In genomic region chr21:44155231-44155993, GRCh38 we compare ENCODE assay signal across 8 cellular contexts. TPM values are rescaled to one million over a fixed set of nuclear protein-coding genes. Genes with fewer than 3 reads are reported as not detected.
DNase-seq lines count a peak whose midpoint lies in the region; ATAC-seq and FAIRE-seq lines count a peak whose summit lies in the region.
"Not testable (repeated sequence)": the region's sequence is repeated elsewhere in the genome, so short reads cannot be mapped to it uniquely, and the experiment has no call there.

No MANE protein-coding gene starts in this region.

- not testable (repeated sequence) for H3K27ac Mint-ChIP-seq in activated CD8-positive, alpha-beta memory T cell treated with anti-CD3 and anti-CD28 coated beads, Interleukin-2, amount 10 ng/mL, durations not matched to agents 7 days and 5 days; central memory CD8-positive, alpha-beta T cell (ENCODE audit: low read depth); stimulated activated naive B cell treated with anti-CD40 and anti-IgM and Interleukin-4, amounts not matched to agents 10 μg/mL and 1 μg/mL and 100 μg/mL, for 72 hours

- H3K4me1 Mint-ChIP-seq in activated CD8-positive, alpha-beta memory T cell treated with anti-CD3 and anti-CD28 coated beads, Interleukin-2, amount 10 ng/mL, durations not matched to agents 7 days and 5 days; central memory CD8-positive, alpha-beta T cell; stimulated activated naive B cell treated with anti-CD40 and anti-IgM and Interleukin-4, amounts not matched to agents 10 μg/mL and 1 μg/mL and 100 μg/mL, for 72 hours: not testable (repeated sequence)

- not testable (repeated sequence) for H3K4me3 Mint-ChIP-seq in activated CD8-positive, alpha-beta memory T cell treated with anti-CD3 and anti-CD28 coated beads, Interleukin-2, amount 10 ng/mL, durations not matched to agents 7 days and 5 days; central memory CD8-positive, alpha-beta T cell; stimulated activated naive B cell treated with anti-CD40 and anti-IgM and Interleukin-4, amounts not matched to agents 10 μg/mL and 1 μg/mL and 100 μg/mL, for 72 hours

- not testable (repeated sequence) for DNase-seq in GM18507 (ENCODE audit: extremely low spot score, insufficient read length, low read depth); activated CD8-positive, alpha-beta memory T cell treated with anti-CD3 and anti-CD28 coated beads, Interleukin-2, amount 10 ng/mL, durations not matched to agents 7 days and 5 days; central memory CD8-positive, alpha-beta T cell (ENCODE audit: low spot score in 2 of 2); stimulated activated naive B cell treated with anti-CD40 and anti-IgM and Interleukin-4, amounts not matched to agents 10 μg/mL and 1 μg/mL and 100 μg/mL, for 72 hours
- DNase-seq in NAMALWA (ENCODE audit: low spot score) = peak; percentile 15

- ATAC-seq in GM19467 (IDR thresholded peaks at IDR 0.05; ENCODE audit: unreplicated experiment) = peak; percentile 39
- ATAC-seq in HG02623 (IDR thresholded peaks at IDR 0.05; ENCODE audit: unreplicated experiment) = peak; percentile 32
- peak; percentile 40 for ATAC-seq in HG03066 (IDR thresholded peaks at IDR 0.05; ENCODE audit: low read depth, unreplicated experiment)
- peak; percentile 65 for ATAC-seq in activated CD8-positive, alpha-beta memory T cell treated with anti-CD3 and anti-CD28 coated beads, Interleukin-2, amount 10 ng/mL, durations not matched to agents 7 days and 5 days
- ATAC-seq in central memory CD8-positive, alpha-beta T cell (replicated peaks; ENCODE audit: extremely low read depth, poor library complexity, severe bottlenecking) = peak; percentile 29
- ATAC-seq in stimulated activated naive B cell treated with anti-CD40 and anti-IgM and Interleukin-4, amounts not matched to agents 10 μg/mL and 1 μg/mL and 100 μg/mL, for 72 hours (replicated peaks) = peak; percentile 48 to 65

- CTCF ChIA-PET in activated CD8-positive, alpha-beta memory T cell treated with anti-CD3 and anti-CD28 coated beads, Interleukin-2, amount 10 ng/mL, durations not matched to agents 7 days and 5 days (lab: Charles Lee) = not testable (repeated sequence)

- H3K9me3 Mint-ChIP-seq in activated CD8-positive, alpha-beta memory T cell treated with anti-CD3 and anti-CD28 coated beads, Interleukin-2, amount 10 ng/mL, durations not matched to agents 7 days and 5 days (ENCODE audit: low read depth); central memory CD8-positive, alpha-beta T cell; stimulated activated naive B cell treated with anti-CD40 and anti-IgM and Interleukin-4, amounts not matched to agents 10 μg/mL and 1 μg/mL and 100 μg/mL, for 72 hours: not testable (repeated sequence)

- not testable (repeated sequence) for H3K36me3 Mint-ChIP-seq in activated CD8-positive, alpha-beta memory T cell treated with anti-CD3 and anti-CD28 coated beads, Interleukin-2, amount 10 ng/mL, durations not matched to agents 7 days and 5 days; central memory CD8-positive, alpha-beta T cell (ENCODE audit: insufficient read depth); stimulated activated naive B cell treated with anti-CD40 and anti-IgM and Interleukin-4, amounts not matched to agents 10 μg/mL and 1 μg/mL and 100 μg/mL, for 72 hours

- H3K27me3 Mint-ChIP-seq in activated CD8-positive, alpha-beta memory T cell treated with anti-CD3 and anti-CD28 coated beads, Interleukin-2, amount 10 ng/mL, durations not matched to agents 7 days and 5 days; central memory CD8-positive, alpha-beta T cell; stimulated activated naive B cell treated with anti-CD40 and anti-IgM and Interleukin-4, amounts not matched to agents 10 μg/mL and 1 μg/mL and 100 μg/mL, for 72 hours: not testable (repeated sequence)

- FAIRE-seq in GM18507 (lab: Jason Lieb, UNC) = peak; percentile 94

RNA-seq across cellular contexts. Expression of gene GATD3, which starts 21.9 kb away (rescaled TPM):
- 10 to 100 TPM; 10.0 to 12.5 TPM for total RNA-seq in activated CD8-positive, alpha-beta memory T cell treated with anti-CD3 and anti-CD28 coated beads, Interleukin-2, amount 10 ng/mL, durations not matched to agents 7 days and 5 days

RNA-seq across cellular contexts. Expression of gene PWP2, which starts 48.2 kb away (rescaled TPM):
- 1 to 10 TPM; 9.3 to 9.6 TPM for total RNA-seq in activated CD8-positive, alpha-beta memory T cell treated with anti-CD3 and anti-CD28 coated beads, Interleukin-2, amount 10 ng/mL, durations not matched to agents 7 days and 5 days
